In the genomic region with DNA sequence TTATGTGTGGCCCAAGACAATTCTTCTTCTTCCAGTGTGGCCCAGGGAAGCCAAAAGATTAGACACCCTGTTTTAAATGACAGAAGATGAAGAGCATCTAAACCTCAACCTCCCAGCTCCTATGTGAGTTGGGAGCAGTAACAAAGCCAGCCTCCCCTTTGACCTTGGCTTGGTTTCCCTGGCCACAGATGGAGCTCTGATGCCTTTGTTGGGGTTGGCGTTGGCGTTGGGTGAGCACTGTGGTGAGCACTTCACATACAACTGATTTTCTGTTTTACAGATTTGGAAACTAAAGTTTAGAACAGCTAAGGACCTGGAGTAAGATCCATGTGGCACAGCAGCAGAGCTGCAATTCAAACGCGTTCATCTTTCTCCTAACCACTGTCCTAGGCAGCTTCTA, we compare ENCODE assay signal across 2 cellular contexts.
TF ChIP-seq lines count a peak whose summit lies in the region.

No MANE protein-coding gene starts in this region.

TF ChIP-seq in IMR-90, 13 proteins besides CTCF, POLR2A, EP300 and RAD21:
- TF ChIP-seq CHD1 (IDR thresholded peaks at IDR 0.05; ENCODE audit: low read depth, low read length) (no peak), MXI1 (IDR thresholded peaks at IDR 0.05; ENCODE audit: borderline replicate concordance, low read depth, low read length) (no peak), ELK1 (IDR thresholded peaks at IDR 0.05; ENCODE audit: borderline replicate concordance, low read depth, low read length) (no peak), BHLHE40 (IDR thresholded peaks at IDR 0.05; ENCODE audit: low read depth, low read length) (no peak), MAZ (IDR thresholded peaks at IDR 0.05; ENCODE audit: borderline replicate concordance, low read depth, low read length) (no peak), NFE2L2 (IDR thresholded peaks at IDR 0.05; ENCODE audit: low read depth, low read length) (no peak), MAFK (IDR thresholded peaks at IDR 0.05; ENCODE audit: low read depth, low read length) (no peak)

TF ChIP-seq in GM12891, 5 proteins besides CTCF, POLR2A, EP300 and RAD21:
- no peak for TF ChIP-seq POU2F2 (IDR thresholded peaks at IDR 0.05; ENCODE audit: low read depth, low read length)
- TF ChIP-seq TAF1 (IDR thresholded peaks at IDR 0.05; ENCODE audit: low read depth, low read length): no peak
- TF ChIP-seq POLR2AphosphoS5 (IDR thresholded peaks at IDR 0.05; ENCODE audit: low read depth, low read length): no peak
- TF ChIP-seq SPI1 (IDR thresholded peaks at IDR 0.05; ENCODE audit: low read depth, low read length): no peak
- no peak for TF ChIP-seq PAX5 (IDR thresholded peaks at IDR 0.05; ENCODE audit: insufficient read depth, low read length, severe bottlenecking)
